Comparison of ENCODE assay signal across 11 cellular contexts in the genomic region with DNA sequence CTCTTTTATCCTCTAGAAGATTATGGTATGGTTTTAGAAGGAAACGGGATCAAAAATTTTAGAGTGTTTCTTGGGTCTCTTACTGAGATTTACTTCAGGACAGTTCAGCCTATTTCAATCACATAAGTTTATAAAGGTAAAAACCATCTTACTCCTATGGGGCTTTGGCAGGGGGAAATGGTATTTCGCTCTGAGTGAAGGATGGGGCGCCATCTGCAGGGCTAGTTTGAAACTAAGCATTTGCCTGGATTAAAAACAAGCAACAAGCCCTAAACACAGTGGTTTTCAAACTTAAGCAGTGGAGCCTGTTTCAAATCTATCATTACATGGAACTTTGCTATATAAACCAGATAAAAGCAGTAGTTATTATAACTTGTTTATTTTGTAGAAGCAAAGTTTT.
A peak's percentile ranks its signal among the peaks of the same experiment; 100 is the strongest.
DNase-seq lines count a peak whose midpoint lies in the region; ATAC-seq and TF ChIP-seq lines count a peak whose summit lies in the region.
"Had no signal": no experiment of that assay in that cellular context is flagged by ENCODE, and none has a peak within 500 bp of the region (broad histone marks: within the 10 kb centered on the region; RNA-seq: fewer than 3 reads in every experiment).

No MANE protein-coding gene starts in this region.

- no peak for ATAC-seq in HG03039 (IDR thresholded peaks at IDR 0.05; ENCODE audit: unreplicated experiment)
- ATAC-seq in T-cell (replicated peaks in 1 of 4) = no peak

- POLR2A ChIA-PET in T-cell (lab: Charles Lee) = no interaction called here

- H3K27me3 Mint-ChIP-seq in osteocyte (ENCODE audit: unreplicated experiment) (no peaks in the 10 kb centered on the region), T-cell (no peaks in the 10 kb centered on the region)

- no peaks in the 10 kb centered on the region for H3K36me3 ChIP-seq in WERI-Rb-1
- H3K36me3 ChIP-seq: BLaER1 treated with 17β-estradiol and CSF1 and Interleukin-3, amounts not matched to agents 10 nM and 100 nM had no signal

- CTCF ChIA-PET in T-cell (lab: Charles Lee) = no interaction called here

- TF ChIP-seq CTCF in WERI-Rb-1 (IDR thresholded peaks at IDR 0.05; ENCODE audit: low read depth, low read length) (peak; percentile 48), osteocyte (IDR thresholded peaks at IDR 0.05) (peak; percentile 29)

- H3K9me3 ChIP-seq in WERI-Rb-1 (ENCODE audit: severe bottlenecking) = peaks cover 2% of the 10 kb centered on the region
- H3K9me3 ChIP-seq: BLaER1 treated with 17β-estradiol and CSF1 and Interleukin-3, amounts not matched to agents 10 nM and 100 nM had no signal

- H3K36me3 Mint-ChIP-seq in osteocyte (ENCODE audit: unreplicated experiment) (no peaks in the 10 kb centered on the region), T-cell (no peaks in the 10 kb centered on the region)

- DNase-seq in SKM-1 treated with dmso at 0.1 percent for 144 hours (lab: John Stamatoyannopoulos, UW; ENCODE audit: unreplicated experiment) = peak; percentile 8
- no peak for DNase-seq in SKM-1 (lab: John Stamatoyannopoulos, UW; ENCODE audit: unreplicated experiment)
- DNase-seq in LHCN-M2 (ENCODE audit: low read depth) = peak; percentile 6
- peak; percentile 31 for DNase-seq in WERI-Rb-1
- DNase-seq in osteocyte (ENCODE audit: extremely low spot score, unreplicated experiment) = no peak
- DNase-seq in T-cell = no peak
- no peak for DNase-seq in KG1 (lab: John Stamatoyannopoulos, UW)
- DNase-seq: cerebellar nuclear complex, NCI-H2029 had no signal

- no peak overlapping the region for H3K27ac ChIP-seq in WERI-Rb-1
- H3K27ac ChIP-seq: BLaER1 treated with 17β-estradiol and CSF1 and Interleukin-3, amounts not matched to agents 10 nM and 100 nM had no signal

- peaks cover 18% of the 10 kb centered on the region for H3K27me3 ChIP-seq in WERI-Rb-1 (ENCODE audit: insufficient read depth, low read depth, severe bottlenecking)

- H3K4me3 Mint-ChIP-seq in osteocyte (ENCODE audit: unreplicated experiment) = no peak overlapping the region
- H3K4me3 Mint-ChIP-seq in T-cell = no peak overlapping the region

- H3K27ac Mint-ChIP-seq in osteocyte (ENCODE audit: unreplicated experiment) = no peak overlapping the region
- no peak overlapping the region for H3K27ac Mint-ChIP-seq in T-cell

- H3K9me3 Mint-ChIP-seq in osteocyte (ENCODE audit: unreplicated experiment) = peaks cover 12% of the 10 kb centered on the region
- H3K9me3 Mint-ChIP-seq in T-cell = peaks cover 4% of the 10 kb centered on the region in 3 donors

- H3K4me1 Mint-ChIP-seq in osteocyte (ENCODE audit: unreplicated experiment) = no peaks in the 10 kb centered on the region
- H3K4me1 Mint-ChIP-seq in T-cell = no peaks in the 10 kb centered on the region

- no peak overlapping the region for H3K4me3 ChIP-seq in WERI-Rb-1 (ENCODE audit: low read depth, low read length)
- H3K4me3 ChIP-seq: BLaER1 treated with 17β-estradiol and CSF1 and Interleukin-3, amounts not matched to agents 10 nM and 100 nM had no signal

Comparison
In these comparisons a context has a peak if more than half of its experiments do, and no peak if none do; other contexts are left out.
1. DNase-seq: peak in SKM-1 treated with dmso at 0.1 percent for 144 hours (single experiment), LHCN-M2 (single experiment) and WERI-Rb-1 (single experiment); none in SKM-1 (single experiment), osteocyte (single experiment), T-cell (0 of 34) and KG1 (single experiment).